ENCODE assay signal across 9 cellular contexts in genomic region chr3:150737874-150738679, GRCh38. TPM values are rescaled to one million over a fixed set of nuclear protein-coding genes. Genes with fewer than 3 reads are reported as not detected.
DNase-seq lines count a peak whose midpoint lies in the region; ATAC-seq, FAIRE-seq and TF ChIP-seq lines count a peak whose summit lies in the region.
"Had no signal": no experiment of that assay in that cellular context is flagged by ENCODE, and none has a peak within 500 bp of the region (broad histone marks: within the 10 kb centered on the region; RNA-seq: fewer than 3 reads in every experiment).

No MANE protein-coding gene starts in this region.

- SMC1A ChIA-PET in GM12878 (lab: Charles Lee; ENCODE audit: uncharacterized antibody, unreplicated experiment) = interaction anchor here (0.6 to 2.0 kb wide), 9 partner anchors 10 to 210 kb away, joined by 3 to 27 read pairs (median 5); no protein-coding TSS in a partner anchor

- H3K4me3 ChIP-seq in Karpas-422 (ENCODE audit: low read length) (peak overlapping the region; percentile 27), GM12878 (no peak overlapping the region), gastrocnemius medialis (no peak overlapping the region)

- CTCF ChIA-PET in GM12878 (lab: Yijun Ruan, JAX) = interaction anchor here (0.6 to 1.6 kb wide), 8 partner anchors 9 to 194 kb away, joined by 3 to 14 read pairs (median 3); partner anchors contain the start of gene SIAH2

- H3K4me2 ChIP-seq in Karpas-422 (ENCODE audit: low read depth, low read length, poor library complexity, severe bottlenecking) (peak overlapping the region; percentile 65), GM12878 (ENCODE audit: control insufficient read depth, insufficient read depth) (no peak overlapping the region; the same call in 1 of the 2 replicates)

- intact Hi-C loops in GM12878 (cut with micrococcal nuclease; ENCODE audit: unreplicated experiment) = loop anchor here (2.0 kb wide), 1 partner anchor 23 kb away; no protein-coding TSS in a partner anchor
- intact Hi-C loops in gastrocnemius medialis (cut with DNase I; ENCODE audit: low total_unique reads) = no loop called here

- H3K79me2 ChIP-seq in Karpas-422 (ENCODE audit: low read length) (peaks cover 45% of the 10 kb centered on the region), GM12878 (ENCODE audit: control insufficient read depth, insufficient read depth, low read length) (peaks cover 18% of the 10 kb centered on the region)

- H4K20me1 ChIP-seq in Karpas-422 (ENCODE audit: insufficient read depth, low read depth, low read length) (peaks cover 87% of the 10 kb centered on the region), GM12878 (ENCODE audit: control insufficient read depth, insufficient read depth) (no peaks in the 10 kb centered on the region)

- peak; percentile 52 for DNase-seq in A172 (ENCODE audit: low spot score)
- DNase-seq in Karpas-422 = no peak
- peak; percentile 57 for DNase-seq in GM12878 (ENCODE audit: low read depth, low spot score)
- no peak for DNase-seq in gastrocnemius medialis
- DNase-seq in NCI-H2107 (lab: John Stamatoyannopoulos, UW) = no peak
- no peak for DNase-seq in GOT3 (lab: John Stamatoyannopoulos, UW)

- no peaks in the 10 kb centered on the region for H3K27me3 ChIP-seq in Karpas-422 (ENCODE audit: low read length)
- H3K27me3 ChIP-seq in GM12878 (replicated peaks in 1 of 2; ENCODE audit: control insufficient read depth in 2 of 2, insufficient read depth in 2 of 2, low read length in 1 of 2) = no peaks in the 10 kb centered on the region
- no peaks in the 10 kb centered on the region for H3K27me3 ChIP-seq in gastrocnemius medialis

- FAIRE-seq in GM12878 (lab: Jason Lieb, UNC) = peak; percentile 31

- TF ChIP-seq RAD21 in GM12878 (IDR thresholded peaks at IDR 0.05; ENCODE audit: insufficient read depth, low read depth, low read length) = no peak

- no peak for TF ChIP-seq POLR2A in GM12878 (IDR thresholded peaks at IDR 0.05; ENCODE audit: low read depth, low read length)
- TF ChIP-seq POLR2A in gastrocnemius medialis (IDR thresholded peaks at IDR 0.05) = no peak

- in situ Hi-C loops in GM12878 (cut with MboI) = no loop called here
- in situ Hi-C loops in gastrocnemius medialis (cut with MboI; ENCODE audit: low sequenced_read_pairs in 4 of 4) = no loop called here

- peaks cover 86% of the 10 kb centered on the region for H3K4me1 ChIP-seq in Karpas-422 (ENCODE audit: low read length)
- peaks cover 39% of the 10 kb centered on the region for H3K4me1 ChIP-seq in GM12878 (ENCODE audit: control insufficient read depth, insufficient read depth, low read length)
- H3K4me1 ChIP-seq in gastrocnemius medialis = peaks cover 0 to 6% of the 10 kb centered on the region in 2 donors

- RAD21 ChIA-PET in GM12878 (lab: Charles Lee; ENCODE audit: unreplicated experiment) = interaction anchor here (0.6 to 1.8 kb wide), 11 partner anchors 8 to 155 kb away, joined by 3 to 30 read pairs (median 3); partner anchors contain the start of gene SIAH2

- no peak overlapping the region for H2AFZ ChIP-seq in Karpas-422 (ENCODE audit: low read length)
- H2AFZ ChIP-seq in GM12878 (ENCODE audit: control insufficient read depth, low read depth, low read length) = no peak overlapping the region; the same call in 1 of the 2 replicates

- no peaks in the 10 kb centered on the region for H3K9me3 ChIP-seq in Karpas-422 (ENCODE audit: low read length)
- no peaks in the 10 kb centered on the region for H3K9me3 ChIP-seq in GM12878 (replicated peaks; ENCODE audit: control insufficient read depth, insufficient read depth, low read length)
- no peaks in the 10 kb centered on the region for H3K9me3 ChIP-seq in gastrocnemius medialis

- H3K36me3 ChIP-seq in Karpas-422 (ENCODE audit: insufficient read depth, low read length) (peaks cover 23% of the 10 kb centered on the region; the same call in 1 of the 2 replicates), GM12878 (ENCODE audit: control insufficient read depth in 2 of 2, insufficient read depth in 2 of 2, low read length in 1 of 2) (peaks cover 2 to 8% of the 10 kb centered on the region in 2 experiments), gastrocnemius medialis (peaks cover 0 to 13% of the 10 kb centered on the region in 2 donors)

- BruUV-seq in GM12878 (replicated peaks; lab: Mats Ljungman, UMichigan) = no TSS peak

- no peak for TF ChIP-seq EP300 in GM12878 (IDR thresholded peaks at IDR 0.05; ENCODE audit: borderline replicate concordance in 1 of 2, control insufficient read depth in 1 of 2, low read depth in 2 of 2, low read length in 2 of 2)

- H3K27ac ChIP-seq in Karpas-422 (ENCODE audit: low read length) (peak overlapping the region; percentile 89), GM12878 (ENCODE audit: control insufficient read depth, insufficient read depth) (peak overlapping the region; percentile 54), gastrocnemius medialis (no peak overlapping the region)

- no peak for TF ChIP-seq CTCF in GM12878 (IDR thresholded peaks at IDR 0.05 in 2 of 3, conservative IDR thresholded peaks at IDR 0.05 in 1 of 3; ENCODE audit: control insufficient read depth in 2 of 3, extremely low read depth in 1 of 3, insufficient read depth in 1 of 3, low read depth in 3 of 3, low read length in 3 of 3)
- no peak for TF ChIP-seq CTCF in gastrocnemius medialis (IDR thresholded peaks at IDR 0.05 in 4 of 5, conservative IDR thresholded peaks at IDR 0.05 in 1 of 5)

- no peaks in the 10 kb centered on the region for H3K9me2 ChIP-seq in Karpas-422 (replicated peaks; ENCODE audit: insufficient read depth, low read length)

- POLR2A ChIA-PET in GM12878 (lab: Charles Lee) = interaction anchor here (0.6 to 2.0 kb wide), 7 partner anchors 9 to 154 kb away, joined by 3 to 28 read pairs (median 5); partner anchors contain the start of genes ERICH6 and SIAH2

- ATAC-seq in GM19324 (IDR thresholded peaks at IDR 0.05; ENCODE audit: low FRiP score, unreplicated experiment) (peak; percentile 48), GM12878 (peak; percentile 64), gastrocnemius medialis (peak; percentile 44 to 46), GM19467 (IDR thresholded peaks at IDR 0.05; ENCODE audit: unreplicated experiment) (no peak)

- WGBS in GM12878 (ENCODE audit: insufficient coverage, insufficient replicate concordance, low lambda C conversion rate, missing lambda C conversion rate) = 21% methylated on average over 2 of the region's 2 CpGs

- peak overlapping the region; percentile 21; the same call in 1 of the 2 replicates for H3K9ac ChIP-seq in Karpas-422 (ENCODE audit: low read length)
- no peak overlapping the region for H3K9ac ChIP-seq in GM12878 (ENCODE audit: control insufficient read depth, insufficient read depth, low read length)

TF ChIP-seq in GM12878, 131 proteins besides CTCF, POLR2A, EP300 and RAD21 (continues in another document):
- TF ChIP-seq BMI1 (IDR thresholded peaks at IDR 0.05; ENCODE audit: borderline replicate concordance) = no peak

RNA-seq across cellular contexts. Expression of gene SIAH2, which starts 24.9 kb away (rescaled TPM):
- total RNA-seq in A172 (2014; rRNA removed; shearing (Covaris generic)) = 23.4 and 25.8 TPM in 2 replicates
- total RNA-seq in Karpas-422 (2014; rRNA removed; shearing (Covaris generic); ENCODE audit: low replicate concordance) = 160 and 323 TPM in 2 replicates
- 14.5 and 16.2 TPM in 2 replicates for total RNA-seq in GM12878 (2013; cell fraction: nucleolus; rRNA removed)
- total RNA-seq in GM12878 (2014; rRNA removed) (41.4 and 47.0 TPM in 2 replicates), GM12878 (2014; rRNA removed; fragmentation: Illumina TruSeq; extraction: Trizol) (26.9 and 27.8 TPM in 2 replicates), GM12878 (2021) (31.7 and 38.0 TPM in 2 replicates), gastrocnemius medialis (10 to 100 TPM; 10.9 to 25.6 (median 20.0) TPM)
- 8.3 TPM for polyA plus RNA-seq in GM12878 (2011; ENCODE audit: low read depth)
- polyA plus RNA-seq in GM12878 (2011; rRNA removed) (42.3 and 51.5 TPM in 2 replicates), GM12878 (2014; fragmentation: Illumina TruSeq; extraction: Trizol) (33.7 and 37.2 TPM in 2 replicates), GM12878 (2014; fragmentation: Nextera tagmentation; extraction: Ambion mirVana) (10 to 100 TPM in 1 of 2 experiments, 1 to 10 TPM in 1; 6.1 to 14.2 TPM), GM12878 (2014; rRNA removed) (41.4 and 43.0 TPM in 2 replicates), GM12878 (2016; fragmentation: Nextera tagmentation; extraction: Ambion mirVana) (10 to 100 TPM in 1 of 2 experiments, 1 to 10 TPM in 1; 3.3 to 16.3 TPM)
- 77.7 and 114 TPM in 2 replicates for polyA plus RNA-seq in GM12878 (2011; cell fraction: cytosol; rRNA removed)
- 83.3 and 88.1 TPM in 2 replicates for polyA plus RNA-seq in GM12878 (2011; cell fraction: nucleus; rRNA removed)
- 13.3 and 27.8 TPM in 2 replicates for polyA plus RNA-seq in GM12878 (2012)
- 59.1 and 114 TPM in 2 replicates for polyA minus RNA-seq in GM12878 (2011; rRNA and poly(A)+ RNA removed)
- 28.7 and 37.3 TPM in 2 replicates for polyA minus RNA-seq in GM12878 (2011; cell fraction: cytosol; rRNA and poly(A)+ RNA removed)
- 13.7 and 23.2 TPM in 2 replicates for polyA minus RNA-seq in GM12878 (2011; cell fraction: nucleus; rRNA and poly(A)+ RNA removed)

RNA-seq across cellular contexts. Expression of gene ERICH6, which starts 34.4 kb away (rescaled TPM):
- total RNA-seq in A172 (2014; rRNA removed; shearing (Covaris generic)) = not detected in 2 replicates
- 0.22 TPM in 1 of 2 replicates, not detected in the other for total RNA-seq in Karpas-422 (2014; rRNA removed; shearing (Covaris generic); ENCODE audit: low replicate concordance)
- not detected in 2 replicates for total RNA-seq in GM12878 (2013; cell fraction: nucleolus; rRNA removed)
- 0.06 TPM in 1 of 2 replicates, not detected in the other for total RNA-seq in GM12878 (2014; rRNA removed)
- total RNA-seq in GM12878 (2014; rRNA removed; fragmentation: Illumina TruSeq; extraction: Trizol) = 0.04 and 0.09 TPM in 2 replicates
- total RNA-seq in GM12878 (2021) = 0.40 TPM in 1 of 2 replicates, not detected in the other
- not detected for polyA plus RNA-seq in GM12878 (2011; ENCODE audit: low read depth)
- not detected in 2 replicates for polyA plus RNA-seq in GM12878 (2011; rRNA removed)
- polyA plus RNA-seq in GM12878 (2011; cell fraction: cytosol; rRNA removed) = 0.18 TPM in 1 of 2 replicates, not detected in the other
- polyA plus RNA-seq in GM12878 (2011; cell fraction: nucleus; rRNA removed) = 0.25 TPM in 1 of 2 replicates, not detected in the other
- polyA plus RNA-seq in GM12878 (2012) = 0.09 TPM in 1 of 2 replicates, not detected in the other
- polyA plus RNA-seq in GM12878 (2014; fragmentation: Illumina TruSeq; extraction: Trizol) = not detected in 2 replicates
- polyA plus RNA-seq in GM12878 (2014; fragmentation: Nextera tagmentation; extraction: Ambion mirVana) = under 1 TPM in 1 of 2 experiments, not detected in 1; 0.40 TPM
- polyA plus RNA-seq in GM12878 (2014; rRNA removed) = not detected in 2 replicates
- polyA plus RNA-seq in GM12878 (2016; fragmentation: Nextera tagmentation; extraction: Ambion mirVana) = under 1 TPM in 1 of 2 experiments, not detected in 1; 0.39 TPM
- not detected in 2 replicates for polyA minus RNA-seq in GM12878 (2011; rRNA and poly(A)+ RNA removed)
- polyA minus RNA-seq in GM12878 (2011; cell fraction: cytosol; rRNA and poly(A)+ RNA removed) = 0.42 TPM in 1 of 2 replicates, not detected in the other
- 0.12 TPM in 1 of 2 replicates, not detected in the other for polyA minus RNA-seq in GM12878 (2011; cell fraction: nucleus; rRNA and poly(A)+ RNA removed)
- total RNA-seq in gastrocnemius medialis = not detected
- polyA plus RNA-seq: neural cell had no signal

Comparison
In these comparisons a context has a peak if more than half of its experiments do, and no peak if none do; other contexts are left out.
1. DNase-seq: peak in A172 (single experiment) and GM12878 (single experiment); none in Karpas-422 (single experiment), gastrocnemius medialis (0 of 2), NCI-H2107 (single experiment) and GOT3 (single experiment).
2. H3K27ac ChIP-seq: peak in Karpas-422 (single experiment) and GM12878 (single experiment); none in gastrocnemius medialis (0 of 4).